In the genomic region with DNA sequence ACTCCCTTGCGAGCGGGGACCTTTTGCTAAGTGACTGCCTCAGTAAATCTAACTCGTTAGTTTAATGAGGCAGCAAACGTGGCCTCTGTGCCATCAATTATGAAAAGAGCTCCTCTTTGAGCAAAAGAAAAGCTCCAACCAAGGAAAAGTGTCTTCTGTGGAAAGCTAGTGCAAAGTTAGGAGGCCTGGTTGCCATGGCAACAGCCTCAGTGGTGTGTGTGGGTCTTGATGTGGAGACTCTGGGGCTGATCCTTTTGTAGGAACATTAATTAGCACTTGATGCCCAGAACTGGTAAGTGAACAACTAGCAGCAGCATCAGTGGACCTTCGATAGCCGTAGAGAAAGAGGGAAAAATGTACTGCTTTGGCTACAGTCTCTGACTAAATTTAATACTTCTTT, we compare ENCODE assay signal across 14 cellular contexts.
DNase-seq lines count a peak whose midpoint lies in the region; ATAC-seq and TF ChIP-seq lines count a peak whose summit lies in the region.
"Had no signal": no experiment of that assay in that cellular context is flagged by ENCODE, and none has a peak within 500 bp of the region (broad histone marks: within the 10 kb centered on the region; RNA-seq: fewer than 3 reads in every experiment).

No MANE protein-coding gene starts in this region.

- no peak for ATAC-seq in CD8-positive, alpha-beta T cell
- ATAC-seq in RWPE2 (ENCODE audit: low read depth) = no peak
- ATAC-seq in memory B cell (ENCODE audit: low read depth) = no peak
- ATAC-seq in GM21367 (IDR thresholded peaks at IDR 0.05; ENCODE audit: unreplicated experiment) = no peak

- CTCF ChIA-PET in CD8-positive, alpha-beta T cell (lab: Charles Lee) = no interaction called here

- H3K4me1 ChIP-seq in BLaER1 (peaks cover 86% of the 10 kb centered on the region), RWPE2 (ENCODE audit: insufficient read depth, poor library complexity, severe bottlenecking) (peaks cover 28% of the 10 kb centered on the region), esophagus squamous epithelium (peaks cover 10 to 70% (median 34%) of the 10 kb centered on the region in 3 donors)
- no peaks in the 10 kb centered on the region for H3K4me1 ChIP-seq in CD8-positive, alpha-beta T cell (ENCODE audit: insufficient read depth, low read length)

- DNase-seq in CD8-positive, alpha-beta T cell = no peak
- DNase-seq in RWPE2 (ENCODE audit: low spot score) (no peak), memory B cell (ENCODE audit: low spot score in 2 of 2) (no peak), NCI-H1436 treated with DMSO at 0.1 percent for 48 hours (lab: John Stamatoyannopoulos, UW) (no peak), esophagus squamous epithelium (lab: John Stamatoyannopoulos, UW) (no peak)
- DNase-seq: activated CD4-positive, alpha-beta T cell treated with anti-CD3 and anti-CD28 coated beads for 4 hours; NCI-H2029 treated with DMSO at 0.1 percent for 48 hours; NCI-H774; Right ventricle myocardium superior; stimulated activated naive CD4-positive, alpha-beta T cell; T-helper 9 cell had no signal

- peak overlapping the region; percentile 88 for H3K4me2 ChIP-seq in BLaER1

- H3K27ac Mint-ChIP-seq in CD8-positive, alpha-beta T cell = peak overlapping the region; percentile 45
- peak overlapping the region; percentile 75 for H3K27ac Mint-ChIP-seq in memory B cell

- H3K4me1 Mint-ChIP-seq in CD8-positive, alpha-beta T cell (ENCODE audit: low read depth) = peaks cover 51% of the 10 kb centered on the region
- H3K4me1 Mint-ChIP-seq in memory B cell = peaks cover 55% of the 10 kb centered on the region

- 0 out of 2 replicates have a peak overlapping the region, but pooled peaks have one; percentile 4 for H3K9ac ChIP-seq in BLaER1

- H3K4me3 Mint-ChIP-seq in CD8-positive, alpha-beta T cell = no peak overlapping the region
- no peak overlapping the region for H3K4me3 Mint-ChIP-seq in memory B cell

- H3K4me3 ChIP-seq in BLaER1 (no peak overlapping the region), RWPE2 (ENCODE audit: severe bottlenecking) (no peak overlapping the region), esophagus squamous epithelium (no peak overlapping the region)
- no peak overlapping the region for H3K4me3 ChIP-seq in CD8-positive, alpha-beta T cell (ENCODE audit: low read depth, low read length)

- peaks cover 28% of the 10 kb centered on the region for H3K36me3 ChIP-seq in BLaER1
- H3K36me3 ChIP-seq in CD8-positive, alpha-beta T cell (ENCODE audit: insufficient read depth, low read length) = no peaks in the 10 kb centered on the region
- no peaks in the 10 kb centered on the region for H3K36me3 ChIP-seq in RWPE2 (ENCODE audit: low read depth)
- no peaks in the 10 kb centered on the region for H3K36me3 ChIP-seq in esophagus squamous epithelium

- H3K36me3 Mint-ChIP-seq in CD8-positive, alpha-beta T cell = peaks cover 23% of the 10 kb centered on the region
- H3K36me3 Mint-ChIP-seq in memory B cell = peaks cover 12% of the 10 kb centered on the region

- H3K9me3 ChIP-seq in BLaER1 (no peaks in the 10 kb centered on the region), RWPE2 (ENCODE audit: severe bottlenecking) (no peaks in the 10 kb centered on the region), esophagus squamous epithelium (no peaks in the 10 kb centered on the region)
- no peaks in the 10 kb centered on the region for H3K9me3 ChIP-seq in CD8-positive, alpha-beta T cell (ENCODE audit: low read length)

- no peaks in the 10 kb centered on the region for H3K9me3 Mint-ChIP-seq in CD8-positive, alpha-beta T cell
- no peaks in the 10 kb centered on the region for H3K9me3 Mint-ChIP-seq in memory B cell

- no peak for TF ChIP-seq POLR2A in esophagus squamous epithelium (IDR thresholded peaks at IDR 0.05)

- POLR2A ChIA-PET in CD8-positive, alpha-beta T cell (lab: Charles Lee) = no interaction called here

- H3K27me3 Mint-ChIP-seq in CD8-positive, alpha-beta T cell (ENCODE audit: low read depth) = no peaks in the 10 kb centered on the region
- H3K27me3 Mint-ChIP-seq in memory B cell = no peaks in the 10 kb centered on the region

- H4K20me1 ChIP-seq in BLaER1 = peaks cover 95% of the 10 kb centered on the region

- intact Hi-C loops in CD8-positive, alpha-beta T cell (cut with DNase I, micrococcal nuclease) = no loop called here
- intact Hi-C loops in esophagus squamous epithelium (cut with DNase I) = no loop called here

- H3K27ac ChIP-seq in BLaER1 = no peak overlapping the region
- H3K27ac ChIP-seq in CD8-positive, alpha-beta T cell (ENCODE audit: low read depth, low read length) = no peak overlapping the region
- H3K27ac ChIP-seq in RWPE2 (ENCODE audit: poor library complexity, severe bottlenecking) = peak overlapping the region; percentile 95
- no peak overlapping the region for H3K27ac ChIP-seq in esophagus squamous epithelium
- H3K27ac ChIP-seq: C4-2B had no signal

- H3K27me3 ChIP-seq in BLaER1 (no peaks in the 10 kb centered on the region), RWPE2 (ENCODE audit: insufficient read depth, poor library complexity, severe bottlenecking) (no peaks in the 10 kb centered on the region), esophagus squamous epithelium (no peaks in the 10 kb centered on the region)
- H3K27me3 ChIP-seq in CD8-positive, alpha-beta T cell (ENCODE audit: insufficient read depth, low read length) = no peaks in the 10 kb centered on the region

- TF ChIP-seq CTCF in CD8-positive, alpha-beta T cell (IDR thresholded peaks at IDR 0.05) = no peak
- TF ChIP-seq CTCF in RWPE2 (IDR thresholded peaks at IDR 0.05; ENCODE audit: poor library complexity, severe bottlenecking) (no peak), esophagus squamous epithelium (IDR thresholded peaks at IDR 0.05) (no peak)

- WGBS in esophagus squamous epithelium, 2 donors = 81 to 96% methylated on average over 3 to 6 of the region's 6 CpGs
